In the genomic region with DNA sequence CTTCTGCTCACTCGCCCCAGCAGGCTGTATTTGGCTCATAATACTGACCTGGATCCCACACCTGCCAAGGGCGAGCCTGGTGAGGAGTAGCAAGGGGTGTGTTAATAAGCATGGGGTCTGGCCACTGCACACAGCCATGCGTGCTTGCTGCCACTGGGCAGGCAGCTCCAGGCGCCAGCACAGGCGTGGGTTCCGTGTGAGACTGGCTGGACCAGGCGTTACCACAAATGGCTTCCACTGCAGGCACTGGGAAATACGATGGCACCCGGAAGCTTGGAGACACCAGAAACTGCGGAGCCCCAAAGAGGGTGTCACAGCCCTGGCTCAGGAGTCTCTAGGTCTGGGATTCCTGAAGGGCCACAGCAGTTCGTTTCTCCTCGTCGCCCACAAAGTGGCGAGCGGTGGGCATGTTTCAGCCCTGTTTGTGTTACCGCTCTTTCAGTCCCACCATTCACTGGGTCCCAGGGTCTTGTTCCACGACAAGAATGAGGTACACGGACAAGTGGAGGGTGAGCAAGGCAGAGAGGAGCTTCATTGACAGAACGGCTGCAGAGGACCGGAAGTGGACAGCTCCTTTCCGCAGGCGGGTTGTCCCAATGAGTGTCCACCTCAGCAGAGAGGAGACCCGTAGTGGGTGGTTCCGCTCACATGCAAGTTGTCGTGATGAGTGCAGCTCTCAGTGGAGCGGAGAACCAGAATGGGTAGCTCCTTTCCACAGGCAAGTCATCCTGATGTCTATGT, we compare ENCODE assay signal across 20 cellular contexts.
"Had no signal": no experiment of that assay in that cellular context is flagged by ENCODE, and none has a peak within 500 bp of the region (broad histone marks: within the 10 kb centered on the region; RNA-seq: fewer than 3 reads in every experiment).

No MANE protein-coding gene starts in this region.

- ATAC-seq: body of pancreas, gastrocnemius medialis, left lung, pancreas, WTC11 had no signal

- H3K27me3 Mint-ChIP-seq: activated CD4-positive, alpha-beta T cell treated with anti-CD3 and anti-CD28 coated beads, Interleukin-2, amount 10 ng/mL, durations not matched to agents 24 days and 14 days had no signal

- H3K27ac Mint-ChIP-seq: activated CD4-positive, alpha-beta T cell treated with anti-CD3 and anti-CD28 coated beads, Interleukin-2, amount 10 ng/mL, durations not matched to agents 24 days and 14 days; activated T-helper 2 cell treated with anti-CD3 and anti-CD28 coated beads, Interferon-gamma antibody, Interleukin-2, Interleukin-4, amounts not matched to agents 10 μg/mL and 5 μg/mL and 100 μg/mL, durations not matched to agents 14 hours and 24 hours and 36 hours; nephron progenitor cell; WTC11 had no signal

- H3K4me3 ChIP-seq: adrenal gland, body of pancreas, gastrocnemius medialis, heart right ventricle, left lung, pancreas, stomach, uterus had no signal

- H3K4me1 ChIP-seq: body of pancreas, gastrocnemius medialis, left lung, stomach, uterus had no signal

- FAIRE-seq: islet of Langerhans, pancreas had no signal

- H3K36me3 ChIP-seq: adrenal gland, gastrocnemius medialis, heart right ventricle, left lung, pancreas, stomach, uterus had no signal

- H3K9me3 Mint-ChIP-seq: nephron progenitor cell had no signal

- H3K27ac ChIP-seq: adrenal gland, body of pancreas, gastrocnemius medialis, heart right ventricle, left lung, pancreas, stomach, uterus had no signal

- H3K27me3 ChIP-seq: adrenal gland, body of pancreas, gastrocnemius medialis, heart right ventricle, left lung, pancreas, stomach, uterus had no signal

- DNase-seq: activated CD4-positive, alpha-beta T cell treated with anti-CD3 and anti-CD28 coated beads, Interleukin-2, amount 10 ng/mL, durations not matched to agents 24 days and 14 days; activated naive CD4-positive, alpha-beta T cell treated with anti-CD3 and anti-CD28 coated beads, Interleukin-2, amount 50 U/mL, for 16 hours; activated T-cell treated with anti-CD3 and anti-CD28 coated beads for 4 hours; adrenal gland; body of pancreas; central memory CD4-positive, alpha-beta T cell; cortex of kidney; effector CD8-positive, alpha-beta T cell; gastrocnemius medialis; mesendoderm; nephron progenitor cell; stimulated activated CD4-positive, alpha-beta T cell treated with anti-CD3 and anti-CD28 coated beads, Interleukin-4, amount 100 ng/mL, for 4 hours; stomach; uterus had no signal

- H3K4me1 Mint-ChIP-seq: activated CD4-positive, alpha-beta T cell treated with anti-CD3 and anti-CD28 coated beads, Interleukin-2, amount 10 ng/mL, durations not matched to agents 24 days and 14 days; nephron progenitor cell had no signal

- H3K4me3 Mint-ChIP-seq: activated CD4-positive, alpha-beta T cell treated with anti-CD3 and anti-CD28 coated beads, Interleukin-2, amount 10 ng/mL, durations not matched to agents 24 days and 14 days; nephron progenitor cell; WTC11 had no signal

- H3K36me3 Mint-ChIP-seq: WTC11 had no signal

- H3K9me3 ChIP-seq: adrenal gland, body of pancreas, gastrocnemius medialis, left lung, pancreas, uterus had no signal
